Comparison of ENCODE assay signal across 17 cellular contexts in genomic region chr3:49667701-49668413, GRCh38. TPM values are rescaled to one million over a fixed set of nuclear protein-coding genes. Genes with fewer than 3 reads are reported as not detected.
DNase-seq lines count a peak whose midpoint lies in the region; ATAC-seq and TF ChIP-seq lines count a peak whose summit lies in the region.
"Had no signal": no experiment of that assay in that cellular context is flagged by ENCODE, and none has a peak within 500 bp of the region (broad histone marks: within the 10 kb centered on the region; RNA-seq: fewer than 3 reads in every experiment).

No MANE protein-coding gene starts in this region.

- ATAC-seq in GM18909 (IDR thresholded peaks at IDR 0.05; ENCODE audit: poor library complexity, unreplicated experiment) (no peak), left cardiac atrium (no peak)

- H3K23ac ChIP-seq in neuronal stem cell (ENCODE audit: low read depth, low read length, poor library complexity) = no peak overlapping the region

- no peak overlapping the region for H2BK120ac ChIP-seq in neuronal stem cell (ENCODE audit: low read depth, low read length)

- no peaks in the 10 kb centered on the region for H3K79me2 ChIP-seq in hepatocyte

- H3K79me1 ChIP-seq in neuronal stem cell (ENCODE audit: low read depth, low read length) = no peaks in the 10 kb centered on the region

- intact Hi-C loops in left cardiac atrium (cut with DNase I) = loop anchor here in 1 of 2 donors (5.0 kb wide), 1 partner anchor 126 kb away; no protein-coding TSS in a partner anchor
- intact Hi-C loops in lower leg skin (cut with DNase I; ENCODE audit: low total_unique reads) = no loop called here

- no peaks in the 10 kb centered on the region for H3K27me3 ChIP-seq in hepatocyte
- H3K27me3 ChIP-seq in neuronal stem cell (ENCODE audit: control insufficient read depth in 3 of 3, insufficient read depth in 3 of 3, low read depth in 1 of 3, low read length in 3 of 3) = no peaks in the 10 kb centered on the region
- H3K27me3 ChIP-seq: BE2C, SJSA1 had no signal

- H3K9me3 ChIP-seq in hepatocyte (ENCODE audit: low read depth) (no peaks in the 10 kb centered on the region), neuronal stem cell (replicated peaks in 1 of 2; ENCODE audit: control insufficient read depth in 2 of 2, insufficient read depth in 1 of 2, low read depth in 1 of 2, low read length in 2 of 2) (no peaks in the 10 kb centered on the region)
- H3K9me3 ChIP-seq: BE2C, SJSA1 had no signal

- H3K4me2 ChIP-seq in hepatocyte (peak overlapping the region; percentile 15), neuronal stem cell (ENCODE audit: insufficient read depth, low read length, poor library complexity, severe bottlenecking) (no peak overlapping the region)

- peak overlapping the region; percentile 31 for H2BK15ac ChIP-seq in neuronal stem cell (ENCODE audit: low read length)

- no peak for TF ChIP-seq POLR2A in lower leg skin (IDR thresholded peaks at IDR 0.05)

- TF ChIP-seq CTCF in hepatocyte (IDR thresholded peaks at IDR 0.05; ENCODE audit: poor library complexity) (no peak), lower leg skin (IDR thresholded peaks at IDR 0.05) (no peak)

- H2BK5ac ChIP-seq in neuronal stem cell (ENCODE audit: low read length) = no peak overlapping the region

- H4K91ac ChIP-seq in neuronal stem cell (ENCODE audit: low read depth, low read length, poor library complexity) = no peak overlapping the region

- H3K14ac ChIP-seq in neuronal stem cell (ENCODE audit: low read length) = no peak overlapping the region

- H3K27ac ChIP-seq in angular gyrus (ENCODE audit: low read depth, low read length) = peak overlapping the region; percentile 75
- H3K27ac ChIP-seq in hepatocyte = peak overlapping the region; percentile 73
- H3K27ac ChIP-seq in neuronal stem cell (replicated peaks; ENCODE audit: low read length) = no peak overlapping the region
- H3K27ac ChIP-seq: SJSA1 had no signal

- H3K4me1 ChIP-seq in hepatocyte (ENCODE audit: insufficient read depth) (peaks cover 31% of the 10 kb centered on the region), neuronal stem cell (ENCODE audit: control insufficient read depth in 2 of 2, insufficient read depth in 1 of 2, low read depth in 1 of 2, low read length in 2 of 2) (peaks cover 0 to 2% of the 10 kb centered on the region in 2 donors)
- H3K4me1 ChIP-seq: BE2C had no signal

- H2AFZ ChIP-seq in hepatocyte (no peak overlapping the region), neuronal stem cell (ENCODE audit: low read length) (no peak overlapping the region)

- H4K8ac ChIP-seq in neuronal stem cell (ENCODE audit: low read depth, low read length) = no peak overlapping the region

- no peak overlapping the region for H3K4ac ChIP-seq in neuronal stem cell (ENCODE audit: low read length)

- no peak for DNase-seq in hepatocyte (ENCODE audit: low spot score)
- DNase-seq in neuronal stem cell (ENCODE audit: low spot score) = no peak
- DNase-seq in left cardiac atrium = no peak
- no peak for DNase-seq in NCI-H2171 treated with DMSO at 0.1 percent for 48 hours (lab: John Stamatoyannopoulos, UW)
- no peak for DNase-seq in lower leg skin (ENCODE audit: low spot score in 2 of 2)
- DNase-seq: BE2C; Calu3; CD4-positive, alpha-beta T cell; DMS53; NCI-H187; NCI-H526 treated with DMSO at 0.1 percent for 48 hours; NK-92 treated with Interleukin-12 subunit alpha and Interleukin-12 subunit beta, amount 100 ng/mL, for 24 hours; RPMI8226 had no signal

- no peak overlapping the region for H3K4me3 ChIP-seq in hepatocyte
- H3K4me3 ChIP-seq in neuronal stem cell (ENCODE audit: low read length in 2 of 2) = no peak overlapping the region
- H3K4me3 ChIP-seq in lower leg skin (ENCODE audit: low read depth, poor library complexity, severe bottlenecking) = no peak overlapping the region
- H3K4me3 ChIP-seq: SJSA1 had no signal

- peak overlapping the region; percentile 58 for H2AK5ac ChIP-seq in neuronal stem cell (ENCODE audit: low read depth, low read length)

- H3K9me2 ChIP-seq in hepatocyte (replicated peaks; ENCODE audit: insufficient read depth) = no peaks in the 10 kb centered on the region

- no peaks in the 10 kb centered on the region for H4K20me1 ChIP-seq in hepatocyte (ENCODE audit: insufficient read depth, poor library complexity, severe bottlenecking)

- H3K9ac ChIP-seq in neuronal stem cell (ENCODE audit: low read depth, low read length, poor library complexity) = peak overlapping the region; percentile 9

- no peak overlapping the region for H2BK12ac ChIP-seq in neuronal stem cell (ENCODE audit: low read length)

- WGBS in hepatocyte (ENCODE audit: low lambda C conversion rate, missing lambda C conversion rate) = 92% methylated on average over 23 of the region's 25 CpGs
- WGBS in neuronal stem cell (ENCODE audit: extremely low coverage in 2 of 2, insufficient read length in 2 of 2, insufficient replicate concordance in 1 of 2), 2 donors = no CpG with 5 or more reads among the region's 25 CpGs
- WGBS in lower leg skin, 2 donors = 76 to 84% methylated on average over 25 of the region's 25 CpGs

- H3K18ac ChIP-seq in neuronal stem cell (ENCODE audit: low read length) = no peak overlapping the region

- H3K36me3 ChIP-seq in hepatocyte (replicated peaks; ENCODE audit: insufficient read depth, low read depth) (no peaks in the 10 kb centered on the region), neuronal stem cell (replicated peaks in 1 of 2; ENCODE audit: control insufficient read depth in 2 of 2, insufficient read depth in 2 of 2, low read length in 2 of 2) (no peaks in the 10 kb centered on the region)
- H3K36me3 ChIP-seq: BE2C, SJSA1 had no signal

RNA-seq across cellular contexts. Expression of gene APEH, which starts 6.3 kb away (rescaled TPM):
- total RNA-seq in hepatocyte = 120 and 125 TPM in 2 replicates
- 138 and 148 TPM in 2 replicates for polyA plus RNA-seq in hepatocyte
- 50.1 TPM for polyA plus RNA-seq in neuronal stem cell (2013, experiment 1 of 2)
- polyA plus RNA-seq in neuronal stem cell (2013, experiment 2 of 2) = 46.8 TPM
- 10 to 100 TPM; 75.3 to 82.6 TPM for total RNA-seq in left cardiac atrium
- 10 to 100 TPM; 73.8 to 92.4 (median 83.1) TPM for total RNA-seq in lower leg skin

RNA-seq across cellular contexts. Expression of gene MST1, which starts 21.4 kb away (rescaled TPM):
- total RNA-seq in hepatocyte (90.3 and 116 TPM in 2 replicates), left cardiac atrium (10 to 100 TPM in 1 of 2 donors, 1 to 10 TPM in 1; 8.8 to 11.5 TPM), lower leg skin (10 to 100 TPM; 12.9 to 24.7 (median 17.4) TPM)
- 137 and 158 TPM in 2 replicates for polyA plus RNA-seq in hepatocyte
- polyA plus RNA-seq in neuronal stem cell (2013, experiment 1 of 2) = 10.4 TPM
- 11.3 TPM for polyA plus RNA-seq in neuronal stem cell (2013, experiment 2 of 2)

RNA-seq across cellular contexts. Expression of gene RNF123, which starts 21.5 kb away (rescaled TPM):
- total RNA-seq in hepatocyte (27.7 and 32.1 TPM in 2 replicates), left cardiac atrium (10 to 100 TPM; 39.2 to 44.8 TPM), lower leg skin (10 to 100 TPM; 12.8 to 28.4 (median 26.5) TPM)
- polyA plus RNA-seq in hepatocyte = 34.6 and 39.1 TPM in 2 replicates
- 21.9 TPM for polyA plus RNA-seq in neuronal stem cell (2013, experiment 1 of 2)
- polyA plus RNA-seq in neuronal stem cell (2013, experiment 2 of 2) = 20.9 TPM

RNA-seq across cellular contexts. Expression of gene AMIGO3, which starts 51.6 kb away (rescaled TPM):
- total RNA-seq in hepatocyte (0.57 and 0.76 TPM in 2 replicates), left cardiac atrium (under 1 TPM in 1 of 2 donors, not detected in 1; 0.09 TPM), lower leg skin (1 to 10 TPM; 1.0 to 3.7 (median 3.1) TPM)
- polyA plus RNA-seq in hepatocyte = 1.7 and 2.4 TPM in 2 replicates
- 1.0 TPM for polyA plus RNA-seq in neuronal stem cell (2013, experiment 1 of 2)
- 0.93 TPM for polyA plus RNA-seq in neuronal stem cell (2013, experiment 2 of 2)
- polyA plus RNA-seq: AG04450 had no signal

RNA-seq across cellular contexts. Expression of gene GMPPB, which starts 55.9 kb away (rescaled TPM):
- total RNA-seq in hepatocyte (24.3 and 31.5 TPM in 2 replicates), left cardiac atrium (10 to 100 TPM; 22.4 to 38.3 TPM), lower leg skin (10 to 100 TPM; 10.1 to 27.6 (median 18.2) TPM)
- 41.0 and 48.7 TPM in 2 replicates for polyA plus RNA-seq in hepatocyte
- polyA plus RNA-seq in neuronal stem cell (2013, experiment 1 of 2) = 7.4 TPM
- polyA plus RNA-seq in neuronal stem cell (2013, experiment 2 of 2) = 7.4 TPM
